11 cellular contexts compared by ENCODE assay signal in genomic region chr2:232230557-232230956, GRCh38.
DNase-seq lines count a peak whose midpoint lies in the region; FAIRE-seq and TF ChIP-seq lines count a peak whose summit lies in the region.
"Had no signal": no experiment of that assay in that cellular context is flagged by ENCODE, and none has a peak within 500 bp of the region (broad histone marks: within the 10 kb centered on the region; RNA-seq: fewer than 3 reads in every experiment).

No MANE protein-coding gene starts in this region.

- dilution Hi-C loops in endothelial cell of umbilical vein (cut with MboI; ENCODE audit: extremely low pct_ligation_motif_present, low sequenced_read_pairs) = no loop called here

- no peaks in the 10 kb centered on the region for H3K9me3 ChIP-seq in endothelial cell of umbilical vein (replicated peaks; ENCODE audit: control insufficient read depth, insufficient read depth, low read length)

- no peak overlapping the region for H3K4me2 ChIP-seq in endothelial cell of umbilical vein (ENCODE audit: insufficient read depth, low read length)

- no peak overlapping the region for H3K4me3 Mint-ChIP-seq in osteocyte (ENCODE audit: unreplicated experiment)
- H3K4me3 Mint-ChIP-seq: naive B cell had no signal

- no TSS peak for BruUV-seq in endothelial cell of umbilical vein (replicated peaks; lab: Mats Ljungman, UMichigan)

- TF ChIP-seq CTCF in endothelial cell of umbilical vein (IDR thresholded peaks at IDR 0.05; ENCODE audit: extremely low read depth in 1 of 2, insufficient read depth in 1 of 2, low read depth in 1 of 2, low read length in 2 of 2) = peak; percentile 11 to 28
- TF ChIP-seq CTCF in osteocyte (IDR thresholded peaks at IDR 0.05) = no peak

- no peaks in the 10 kb centered on the region for H4K20me1 ChIP-seq in endothelial cell of umbilical vein (replicated peaks; ENCODE audit: control insufficient read depth, extremely low read depth, insufficient read depth, low read length)

- no peaks in the 10 kb centered on the region for H3K27me3 Mint-ChIP-seq in osteocyte (ENCODE audit: unreplicated experiment)
- H3K27me3 Mint-ChIP-seq: naive B cell had no signal

- no peak for FAIRE-seq in endothelial cell of umbilical vein (lab: Jason Lieb, UNC)

- no peak overlapping the region for H3K27ac ChIP-seq in endothelial cell of umbilical vein (ENCODE audit: insufficient read depth, low read depth, low read length)

- DNase-seq in SIG-M5 treated with dmso at 0.1 percent for 504 hours (lab: John Stamatoyannopoulos, UW; ENCODE audit: unreplicated experiment) (peak; percentile 13), SIG-M5 (lab: John Stamatoyannopoulos, UW) (no peak), NCI-H510A treated with DMSO at 0.1 percent for 48 hours (lab: John Stamatoyannopoulos, UW) (peak; percentile 69), endothelial cell of umbilical vein (ENCODE audit: low read depth, low spot score) (no peak), osteocyte (ENCODE audit: extremely low spot score, unreplicated experiment) (no peak), NCI-H345 (lab: John Stamatoyannopoulos, UW) (no peak), SK-N-DZ (ENCODE audit: low spot score) (no peak)
- DNase-seq in stimulated activated CD4-positive, alpha-beta T cell treated with anti-CD3 and anti-CD28 coated beads, Interleukin-15, amount 100 ng/mL, for 24 hours = peak; percentile 47
- DNase-seq: aorta, naive B cell, NCI-H526 treated with DMSO at 0.1 percent for 48 hours had no signal

- H3K4me3 ChIP-seq in endothelial cell of umbilical vein (replicated peaks in 1 of 3; ENCODE audit: insufficient read depth in 1 of 3, low read depth in 1 of 3, low read length in 3 of 3) = no peak overlapping the region

- no peak for TF ChIP-seq POLR2A in endothelial cell of umbilical vein (IDR thresholded peaks at IDR 0.05; ENCODE audit: low read depth, low read length)

- H3K27ac Mint-ChIP-seq in osteocyte (ENCODE audit: unreplicated experiment) = no peak overlapping the region

- no peak overlapping the region for H2AFZ ChIP-seq in endothelial cell of umbilical vein (ENCODE audit: low read depth, low read length)

- H3K36me3 ChIP-seq in endothelial cell of umbilical vein (ENCODE audit: control insufficient read depth in 2 of 2, extremely low read depth in 1 of 2, insufficient read depth in 2 of 2, low read length in 2 of 2) = no peaks in the 10 kb centered on the region

- H3K9me3 Mint-ChIP-seq in osteocyte (ENCODE audit: unreplicated experiment) = no peaks in the 10 kb centered on the region
- H3K9me3 Mint-ChIP-seq: naive B cell had no signal

- no peak overlapping the region for H3K9ac ChIP-seq in endothelial cell of umbilical vein (replicated peaks; ENCODE audit: extremely low read depth, insufficient read depth, low read length)

- no peaks in the 10 kb centered on the region for H3K9me1 ChIP-seq in endothelial cell of umbilical vein (replicated peaks; ENCODE audit: control insufficient read depth, extremely low read depth, insufficient read depth, low read length)

- CTCF ChIA-PET in endothelial cell of umbilical vein (lab: Charles Lee) = interaction anchor here (1.2 to 1.5 kb wide), 3 partner anchors 25 to 325 kb away, joined by 3 to 12 read pairs (median 4); no protein-coding TSS in a partner anchor

- H3K27me3 ChIP-seq in endothelial cell of umbilical vein (ENCODE audit: control insufficient read depth in 2 of 2, insufficient read depth in 2 of 2, low read length in 2 of 2) = no peaks in the 10 kb centered on the region

- no peaks in the 10 kb centered on the region for H3K4me1 ChIP-seq in endothelial cell of umbilical vein (ENCODE audit: control insufficient read depth, extremely low read depth, insufficient read depth, low read length)

- peaks cover 13% of the 10 kb centered on the region for H3K4me1 Mint-ChIP-seq in osteocyte (ENCODE audit: unreplicated experiment)

- intact Hi-C loops in endothelial cell of umbilical vein (cut with micrococcal nuclease) = loop anchor here (1.0 kb wide), 2 partner anchors 305 to 324 kb away; no protein-coding TSS in a partner anchor

- H3K36me3 Mint-ChIP-seq in osteocyte (ENCODE audit: unreplicated experiment) = no peaks in the 10 kb centered on the region

- H3K79me2 ChIP-seq in endothelial cell of umbilical vein (ENCODE audit: control insufficient read depth, insufficient read depth, low read length) = no peaks in the 10 kb centered on the region

- POLR2A ChIA-PET in endothelial cell of umbilical vein (lab: Charles Lee) = no interaction called here

TF ChIP-seq in endothelial cell of umbilical vein, 7 proteins besides CTCF, POLR2A, EP300 and RAD21:
- TF ChIP-seq POLR2AphosphoS5 (IDR thresholded peaks at IDR 0.05; ENCODE audit: insufficient read depth, low read depth, low read length) (no peak), EZH2 (IDR thresholded peaks at IDR 0.05; ENCODE audit: borderline replicate concordance, low read depth, low read length, severe bottlenecking) (no peak), GATA2 (IDR thresholded peaks at IDR 0.05; ENCODE audit: insufficient read depth, insufficient read length, low read depth, low read length) (no peak)

Comparison
In these comparisons a context has a peak if more than half of its experiments do, and no peak if none do; other contexts are left out.
1. DNase-seq: peak in SIG-M5 treated with dmso at 0.1 percent for 504 hours (single experiment), NCI-H510A treated with DMSO at 0.1 percent for 48 hours (single experiment) and stimulated activated CD4-positive, alpha-beta T cell treated with anti-CD3 and anti-CD28 coated beads, Interleukin-15, amount 100 ng/mL, for 24 hours (single experiment); none in SIG-M5 (single experiment), endothelial cell of umbilical vein (single experiment), osteocyte (single experiment), NCI-H345 (single experiment) and SK-N-DZ (single experiment).